In genomic region chr1:220124542-220124941, GRCh38 we compare ENCODE assay signal across 14 cellular contexts. TPM values are rescaled to one million over a fixed set of nuclear protein-coding genes. Genes with fewer than 3 reads are reported as not detected.
DNase-seq lines count a peak whose midpoint lies in the region; TF ChIP-seq lines count a peak whose summit lies in the region.
"Had no signal": no experiment of that assay in that cellular context is flagged by ENCODE, and none has a peak within 500 bp of the region (broad histone marks: within the 10 kb centered on the region; RNA-seq: fewer than 3 reads in every experiment).

No MANE protein-coding gene starts in this region.

- H3K4me3 Mint-ChIP-seq in activated CD4-positive, alpha-beta T cell treated with anti-CD3 and anti-CD28 coated beads, Interleukin-2, amount 10 ng/mL, durations not matched to agents 24 days and 14 days, result no peak overlapping the region
- H3K4me3 Mint-ChIP-seq: type B pancreatic cell had no signal

- TF ChIP-seq POLR2A in NB4 (IDR thresholded peaks at IDR 0.05; ENCODE audit: extremely low read depth, insufficient read length), result no peak

- H3K27me3 Mint-ChIP-seq in activated CD4-positive, alpha-beta T cell treated with anti-CD3 and anti-CD28 coated beads, Interleukin-2, amount 10 ng/mL, durations not matched to agents 24 days and 14 days, result no peaks in the 10 kb centered on the region
- H3K27me3 Mint-ChIP-seq: type B pancreatic cell had no signal

- H3K4me3 ChIP-seq in NB4 (ENCODE audit: low read depth, low read length), result no peak overlapping the region
- no peak overlapping the region for H3K4me3 ChIP-seq in choroid plexus epithelial cell (ENCODE audit: low read depth, low read length)
- H3K4me3 ChIP-seq in skeletal muscle cell (ENCODE audit: low read depth, low read length), result no peak overlapping the region
- H3K4me3 ChIP-seq: A549, body of pancreas, lower lobe of right lung had no signal

- peak; percentile 41 for DNase-seq in activated CD4-positive, alpha-beta T cell treated with anti-CD3 and anti-CD28 coated beads, Interleukin-2, amount 10 ng/mL, durations not matched to agents 24 days and 14 days
- DNase-seq in activated CD4-positive, alpha-beta T cell treated with anti-CD3 and anti-CD28 coated beads, Interleukin-2, amount 50 U/mL, for 1 hour, result no peak
- DNase-seq in NB4 (ENCODE audit: low read depth) (peak; percentile 18), choroid plexus epithelial cell (ENCODE audit: low read depth) (peak; percentile 73), skeletal muscle cell (ENCODE audit: low read depth) (peak; percentile 8), NCI-H524 (lab: John Stamatoyannopoulos, UW) (no peak), NCI-H2029 treated with DMSO at 0.1 percent for 48 hours (lab: John Stamatoyannopoulos, UW) (no peak), 8988T (no peak)
- DNase-seq: lower lobe of right lung, NCI-H526 treated with DMSO at 0.1 percent for 48 hours, occipital lobe had no signal

- peaks cover 29% of the 10 kb centered on the region for H3K36me3 Mint-ChIP-seq in activated CD4-positive, alpha-beta T cell treated with anti-CD3 and anti-CD28 coated beads, Interleukin-2, amount 10 ng/mL, durations not matched to agents 24 days and 14 days (ENCODE audit: low read depth)

- H3K4me1 Mint-ChIP-seq in activated CD4-positive, alpha-beta T cell treated with anti-CD3 and anti-CD28 coated beads, Interleukin-2, amount 10 ng/mL, durations not matched to agents 24 days and 14 days, result peaks cover 10% of the 10 kb centered on the region

- no peak for TF ChIP-seq CTCF in NB4 (IDR thresholded peaks at IDR 0.05; ENCODE audit: low read depth, low read length)
- TF ChIP-seq CTCF in choroid plexus epithelial cell (conservative IDR thresholded peaks at IDR 0.05; ENCODE audit: low read depth, low read length), result no peak

- H3K9me3 Mint-ChIP-seq in activated CD4-positive, alpha-beta T cell treated with anti-CD3 and anti-CD28 coated beads, Interleukin-2, amount 10 ng/mL, durations not matched to agents 24 days and 14 days, result no peaks in the 10 kb centered on the region
- H3K9me3 Mint-ChIP-seq: type B pancreatic cell had no signal

- peak overlapping the region; percentile 13 for H3K27ac Mint-ChIP-seq in activated CD4-positive, alpha-beta T cell treated with anti-CD3 and anti-CD28 coated beads, Interleukin-2, amount 10 ng/mL, durations not matched to agents 24 days and 14 days
- H3K27ac Mint-ChIP-seq: type B pancreatic cell had no signal

- intact Hi-C loops in activated CD4-positive, alpha-beta T cell treated with anti-CD3 and anti-CD28 coated beads, Interleukin-2, amount 10 ng/mL, durations not matched to agents 24 days and 14 days (cut with micrococcal nuclease), result no loop called here

RNA-seq across cellular contexts. Expression of gene IARS2, which starts 30.6 kb away (rescaled TPM):
- 80.1 and 84.3 TPM in 2 replicates for total RNA-seq in activated CD4-positive, alpha-beta T cell treated with anti-CD3 and anti-CD28 coated beads, Interleukin-2, amount 10 ng/mL, durations not matched to agents 24 days and 14 days

RNA-seq across cellular contexts. Expression of gene BPNT1, which starts 35.0 kb away (rescaled TPM):
- total RNA-seq in activated CD4-positive, alpha-beta T cell treated with anti-CD3 and anti-CD28 coated beads, Interleukin-2, amount 10 ng/mL, durations not matched to agents 24 days and 14 days, result 24.9 and 27.2 TPM in 2 replicates

Comparison
In these comparisons a context has a peak if more than half of its experiments do, and no peak if none do; other contexts are left out.
1. DNase-seq: peak in activated CD4-positive, alpha-beta T cell treated with anti-CD3 and anti-CD28 coated beads, Interleukin-2, amount 10 ng/mL, durations not matched to agents 24 days and 14 days (single experiment), NB4 (single experiment), choroid plexus epithelial cell (single experiment) and skeletal muscle cell (single experiment); none in activated CD4-positive, alpha-beta T cell treated with anti-CD3 and anti-CD28 coated beads, Interleukin-2, amount 50 U/mL, for 1 hour (single experiment), NCI-H524 (0 of 2), NCI-H2029 treated with DMSO at 0.1 percent for 48 hours (single experiment) and 8988T (single experiment).